Comparison of ENCODE assay signal across 18 cellular contexts in the genomic region with DNA sequence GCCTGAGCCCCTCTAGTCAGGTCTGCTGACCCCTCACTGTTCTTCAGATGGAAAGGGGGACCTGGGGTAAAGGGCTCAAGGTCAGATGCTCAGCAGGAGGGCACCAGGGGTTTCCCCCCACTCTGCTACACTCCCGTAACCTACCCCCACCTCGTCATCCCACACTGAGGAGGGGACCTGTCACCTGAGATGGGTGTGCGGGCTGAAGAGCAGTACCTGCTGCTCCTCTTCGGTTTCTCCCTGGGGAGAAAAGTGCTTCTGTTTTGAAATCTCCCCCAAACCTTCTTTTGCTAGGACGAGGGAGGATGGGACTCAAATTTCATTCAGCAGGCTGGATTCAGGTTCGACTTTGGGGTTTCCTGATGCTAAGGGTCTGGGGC.
DNase-seq lines count a peak whose midpoint lies in the region; ATAC-seq, FAIRE-seq and TF ChIP-seq lines count a peak whose summit lies in the region.
"Had no signal": no experiment of that assay in that cellular context is flagged by ENCODE, and none has a peak within 500 bp of the region (broad histone marks: within the 10 kb centered on the region; RNA-seq: fewer than 3 reads in every experiment).

No MANE protein-coding gene starts in this region.

- TF ChIP-seq EP300 in H1 (IDR thresholded peaks at IDR 0.05; ENCODE audit: borderline replicate concordance in 1 of 2, low read depth in 2 of 2, low read length in 2 of 2), result no peak

- no peak overlapping the region for H3K14ac ChIP-seq in H1 (ENCODE audit: insufficient read length)

- peaks cover 2 to 3% of the 10 kb centered on the region in 2 experiments for H4K20me1 ChIP-seq in H1 (replicated peaks in 1 of 2; ENCODE audit: control insufficient read depth in 1 of 2, insufficient read depth in 2 of 2, low read length in 2 of 2)

- TF ChIP-seq CTCF in H1 (IDR thresholded peaks at IDR 0.05; ENCODE audit: control extremely low read depth in 1 of 3, insufficient read depth in 1 of 3, low read depth in 1 of 3, low read length in 3 of 3), result no peak
- TF ChIP-seq CTCF in nephron progenitor cell (IDR thresholded peaks at IDR 0.05), result no peak

- no peak overlapping the region for H3K56ac ChIP-seq in H1 (replicated peaks; ENCODE audit: insufficient read length, low read depth, low read length)

- H3K4ac ChIP-seq in H1 (replicated peaks; ENCODE audit: insufficient read length, low read depth, low read length), result no peak overlapping the region

- no peak overlapping the region for H2BK15ac ChIP-seq in H1 (ENCODE audit: low read length)

- no peak overlapping the region for H2AFZ ChIP-seq in H1 (ENCODE audit: low read length)

- no peak for ATAC-seq in activated naive CD8-positive, alpha-beta T cell treated with anti-CD3 and anti-CD28 coated beads, Interleukin-2, amount 50 U/mL, for 24 hours

- no peak for TF ChIP-seq RAD21 in H1 (IDR thresholded peaks at IDR 0.05 in 1 of 2, conservative IDR thresholded peaks at IDR 0.05 in 1 of 2; ENCODE audit: low read depth in 2 of 2, low read length in 2 of 2)

- H3K27ac Mint-ChIP-seq in activated naive CD8-positive, alpha-beta T cell, result no peak overlapping the region
- no peak overlapping the region for H3K27ac Mint-ChIP-seq in activated naive CD8-positive, alpha-beta T cell treated with anti-CD3 and anti-CD28 coated beads, Interleukin-2, amount 50 U/mL, for 24 hours
- no peak overlapping the region for H3K27ac Mint-ChIP-seq in nephron progenitor cell
- no peak overlapping the region for H3K27ac Mint-ChIP-seq in CD4-positive, alpha-beta memory T cell
- H3K27ac Mint-ChIP-seq: IgD-negative memory B cell had no signal

- no peak for DNase-seq in activated naive CD8-positive, alpha-beta T cell treated with anti-CD3 and anti-CD28 coated beads, Interleukin-2, amount 50 U/mL, for 24 hours
- DNase-seq in H1 (ENCODE audit: low read depth in 1 of 2, low spot score in 2 of 2) (no peak), nephron progenitor cell (no peak), NOMO-1 (lab: John Stamatoyannopoulos, UW; ENCODE audit: unreplicated experiment in 2 of 2) (no peak), HEK293T (ENCODE audit: extremely low spot score) (no peak)
- DNase-seq in CD4-positive, alpha-beta memory T cell, result no peak
- no peak for DNase-seq in stimulated activated CD4-positive, alpha-beta T cell treated with anti-CD3 and anti-CD28 coated beads, Interleukin-15, amount 100 ng/mL, for 24 hours
- DNase-seq: GDM1, GOT3, NCI-H1417, NCI-H187 treated with DMSO at 0.1 percent for 48 hours, NCI-H2227 treated with DMSO at 0.1 percent for 48 hours, NCI-H524 had no signal

- no peaks in the 10 kb centered on the region for H3K36me3 ChIP-seq in H1 (ENCODE audit: control insufficient read depth in 2 of 4, insufficient read depth in 4 of 4, low read length in 3 of 4)
- no peaks in the 10 kb centered on the region for H3K36me3 ChIP-seq in CD4-positive, alpha-beta memory T cell (ENCODE audit: insufficient read depth, low read length)
- H3K36me3 ChIP-seq: BLaER1 had no signal

- intact Hi-C loops in CD4-positive, alpha-beta memory T cell (cut with micrococcal nuclease), result no loop called here

- peaks cover 0 to 31% (median 30%) of the 10 kb centered on the region in 4 experiments; a peak in 5 of 7 replicates for H3K27me3 ChIP-seq in H1 (replicated peaks in 1 of 4; ENCODE audit: control insufficient read depth in 3 of 4, extremely low read depth in 1 of 4, insufficient read depth in 3 of 4, low read length in 3 of 4)
- H3K27me3 ChIP-seq in CD4-positive, alpha-beta memory T cell (ENCODE audit: insufficient read depth, low read length), result peaks cover 23% of the 10 kb centered on the region

- H3K4me3 Mint-ChIP-seq in activated naive CD8-positive, alpha-beta T cell, result peak overlapping the region; percentile 68
- H3K4me3 Mint-ChIP-seq in activated naive CD8-positive, alpha-beta T cell treated with anti-CD3 and anti-CD28 coated beads, Interleukin-2, amount 50 U/mL, for 24 hours, result no peak overlapping the region
- H3K4me3 Mint-ChIP-seq in nephron progenitor cell, result peak overlapping the region; percentile 76
- H3K4me3 Mint-ChIP-seq in CD4-positive, alpha-beta memory T cell, result peak overlapping the region in 3 of 8 donors; percentile 23 to 88 (median 72)

- peaks cover 0 to 22% (median 11%) of the 10 kb centered on the region in 4 experiments; a peak in 6 of 7 replicates for H3K4me1 ChIP-seq in H1 (replicated peaks in 1 of 4; ENCODE audit: control insufficient read depth in 3 of 4, insufficient read depth in 4 of 4, low read length in 3 of 4)
- peaks cover 27% of the 10 kb centered on the region for H3K4me1 ChIP-seq in CD4-positive, alpha-beta memory T cell (ENCODE audit: insufficient read depth, low read length)

- H3K27me3 Mint-ChIP-seq in activated naive CD8-positive, alpha-beta T cell, result peaks cover 19% of the 10 kb centered on the region
- peaks cover 67% of the 10 kb centered on the region for H3K27me3 Mint-ChIP-seq in activated naive CD8-positive, alpha-beta T cell treated with anti-CD3 and anti-CD28 coated beads, Interleukin-2, amount 50 U/mL, for 24 hours
- peaks cover 99% of the 10 kb centered on the region for H3K27me3 Mint-ChIP-seq in nephron progenitor cell (ENCODE audit: low read depth, poor library complexity)
- H3K27me3 Mint-ChIP-seq in CD4-positive, alpha-beta memory T cell, result peaks cover 18 to 45% of the 10 kb centered on the region in 2 donors

- peaks cover 19% of the 10 kb centered on the region for H3K23me2 ChIP-seq in H1 (ENCODE audit: low read depth, low read length)

- no peaks in the 10 kb centered on the region for H3K79me2 ChIP-seq in H1 (ENCODE audit: control insufficient read depth in 1 of 2, insufficient read depth in 2 of 2, low read length in 2 of 2)

- H2BK20ac ChIP-seq in H1 (ENCODE audit: low read length), result no peak overlapping the region

- no peak for TF ChIP-seq POLR2A in H1 (IDR thresholded peaks at IDR 0.05; ENCODE audit: control extremely low read depth in 1 of 2, low read depth in 2 of 2, low read length in 2 of 2)

- peak overlapping the region in 3 of 4 experiments; percentile 51 to 79 (median 71); a peak in 4 of 8 replicates for H3K4me3 ChIP-seq in H1 (ENCODE audit: extremely low read depth in 1 of 4, insufficient read depth in 2 of 4, low read depth in 3 of 4, low read length in 4 of 4)
- H3K4me3 ChIP-seq in CD4-positive, alpha-beta memory T cell (ENCODE audit: low read length in 2 of 2), result no peak overlapping the region
- H3K4me3 ChIP-seq: BLaER1, GM12878 had no signal

- no peak overlapping the region for H4K91ac ChIP-seq in H1 (replicated peaks; ENCODE audit: insufficient read length, low read length)

- peaks cover 2% of the 10 kb centered on the region; the same call in 1 of the 2 replicates for H3K79me1 ChIP-seq in H1 (ENCODE audit: low read depth, low read length)

- CTCF ChIA-PET in H1 (lab: Charles Lee; ENCODE audit: partially characterized antibody) (interaction anchor here (1.0 to 11.9 kb wide), 2 partner anchors 14 to 19 kb away, joined by 3 to 122 read pairs; no protein-coding TSS in a partner anchor), HEK293T (lab: Yijun Ruan, JAX) (no interaction called here)
- CTCF ChIA-PET in CD4-positive, alpha-beta memory T cell (lab: Charles Lee; ENCODE audit: partially characterized antibody), result no interaction called here

- no peak overlapping the region for H4K8ac ChIP-seq in H1 (ENCODE audit: extremely low read depth, insufficient read depth, low read length)

- H3K4me2 ChIP-seq in H1 (ENCODE audit: insufficient read depth in 1 of 2, low read depth in 2 of 2, low read length in 2 of 2), result peak overlapping the region; percentile 91 to 96

- H3K23ac ChIP-seq in H1 (ENCODE audit: insufficient read length), result no peak overlapping the region

- H4K5ac ChIP-seq in H1 (ENCODE audit: insufficient read length, low read depth, low read length), result no peak overlapping the region

- no peaks in the 10 kb centered on the region for H3K9me3 ChIP-seq in H1 (ENCODE audit: insufficient read depth in 2 of 2, low read depth in 1 of 2, low read length in 1 of 2)
- no peaks in the 10 kb centered on the region for H3K9me3 ChIP-seq in CD4-positive, alpha-beta memory T cell (ENCODE audit: control insufficient read depth in 1 of 2, low read length in 2 of 2)
- H3K9me3 ChIP-seq: BLaER1 had no signal

- H3K18ac ChIP-seq in H1 (ENCODE audit: extremely low read depth, low read length), result no peak overlapping the region

- H3K36me3 Mint-ChIP-seq in activated naive CD8-positive, alpha-beta T cell, result no peaks in the 10 kb centered on the region
- H3K36me3 Mint-ChIP-seq in activated naive CD8-positive, alpha-beta T cell treated with anti-CD3 and anti-CD28 coated beads, Interleukin-2, amount 50 U/mL, for 24 hours (ENCODE audit: low read depth), result no peaks in the 10 kb centered on the region
- no peaks in the 10 kb centered on the region for H3K36me3 Mint-ChIP-seq in nephron progenitor cell (ENCODE audit: low read depth)
- H3K36me3 Mint-ChIP-seq in CD4-positive, alpha-beta memory T cell, result no peaks in the 10 kb centered on the region
- H3K36me3 Mint-ChIP-seq: IgD-negative memory B cell had no signal

- H3K9ac ChIP-seq in H1 (replicated peaks in 1 of 4; ENCODE audit: extremely low read depth in 1 of 4, low read depth in 3 of 4, low read length in 3 of 4), result no peak overlapping the region
- H3K9ac ChIP-seq: BLaER1 had no signal

- no peak for FAIRE-seq in H1 (lab: Jason Lieb, UNC)
- FAIRE-seq: GM12878, GM18507 had no signal

- POLR2A ChIA-PET in H1 (lab: Charles Lee; ENCODE audit: partially characterized antibody), result interaction anchor here (1.1 to 1.5 kb wide), 3 partner anchors 13 to 18 kb away, joined by 3 to 5 read pairs (median 3); no protein-coding TSS in a partner anchor
- POLR2A ChIA-PET in HEK293T (lab: Yijun Ruan, JAX), result no interaction called here
- POLR2A ChIA-PET in CD4-positive, alpha-beta memory T cell (lab: Charles Lee; ENCODE audit: partially characterized antibody), result no interaction called here

- no peak overlapping the region for H3K27ac ChIP-seq in H1 (ENCODE audit: low read depth, low read length)
- no peak overlapping the region for H3K27ac ChIP-seq in CD4-positive, alpha-beta memory T cell (ENCODE audit: low read depth, low read length)
- H3K27ac ChIP-seq: BLaER1 had no signal

- H3K4me1 Mint-ChIP-seq in activated naive CD8-positive, alpha-beta T cell (ENCODE audit: low read depth), result peaks cover 23% of the 10 kb centered on the region
- peaks cover 22% of the 10 kb centered on the region for H3K4me1 Mint-ChIP-seq in activated naive CD8-positive, alpha-beta T cell treated with anti-CD3 and anti-CD28 coated beads, Interleukin-2, amount 50 U/mL, for 24 hours
- peaks cover 48% of the 10 kb centered on the region for H3K4me1 Mint-ChIP-seq in nephron progenitor cell
- H3K4me1 Mint-ChIP-seq in CD4-positive, alpha-beta memory T cell, result peaks cover 7 to 43% (median 27%) of the 10 kb centered on the region in 4 donors

- H2BK5ac ChIP-seq in H1 (ENCODE audit: low read depth, low read length), result no peak overlapping the region

- WGBS in H1 (ENCODE audit: extremely low coverage in 1 of 2, insufficient coverage in 1 of 2, insufficient read length in 1 of 2, insufficient replicate concordance in 2 of 2, low coverage in 1 of 2, low lambda C conversion rate in 2 of 2, missing lambda C conversion rate in 1 of 2), 2 experiments, result 18% methylated on average over 6 of the region's 6 CpGs; no CpG with 5 or more reads in 1 of the 2 experiments

- H2BK12ac ChIP-seq in H1 (ENCODE audit: low read depth, low read length), result no peak overlapping the region

- H3K9me3 Mint-ChIP-seq in activated naive CD8-positive, alpha-beta T cell (ENCODE audit: low read depth), result no peaks in the 10 kb centered on the region
- no peaks in the 10 kb centered on the region for H3K9me3 Mint-ChIP-seq in activated naive CD8-positive, alpha-beta T cell treated with anti-CD3 and anti-CD28 coated beads, Interleukin-2, amount 50 U/mL, for 24 hours
- H3K9me3 Mint-ChIP-seq in nephron progenitor cell, result no peaks in the 10 kb centered on the region
- peaks cover 0 to 2% (median 0%) of the 10 kb centered on the region in 8 donors for H3K9me3 Mint-ChIP-seq in CD4-positive, alpha-beta memory T cell
- H3K9me3 Mint-ChIP-seq: IgD-negative memory B cell had no signal

- no peak overlapping the region for H2BK120ac ChIP-seq in H1 (replicated peaks; ENCODE audit: low read depth, low read length)

- no peak overlapping the region for H2AK5ac ChIP-seq in H1 (ENCODE audit: low read depth, low read length)

Comparison
In these comparisons a context has a peak if more than half of its experiments do, and no peak if none do; other contexts are left out.
1. H3K4me3 ChIP-seq: peak in H1 (3 of 4); none in CD4-positive, alpha-beta memory T cell (0 of 2).